30 cellular contexts compared by ENCODE assay signal in genomic region chr18:79928563-79928960, GRCh38. TPM values are rescaled to one million over a fixed set of nuclear protein-coding genes. Genes with fewer than 3 reads are reported as not detected.
A peak's percentile ranks its signal among the peaks of the same experiment; 100 is the strongest.
DNase-seq lines count a peak whose midpoint lies in the region; ATAC-seq and TF ChIP-seq lines count a peak whose summit lies in the region.
"Had no signal": no experiment of that assay in that cellular context is flagged by ENCODE, and none has a peak within 500 bp of the region (broad histone marks: within the 10 kb centered on the region; RNA-seq: fewer than 3 reads in every experiment).

No MANE protein-coding gene starts in this region.

- no TSS peak for BruUV-seq in OCI-LY7 (replicated peaks; lab: Mats Ljungman, UMichigan)

- H3K9me2 ChIP-seq in OCI-LY7 (ENCODE audit: insufficient read depth, low read length): no peaks in the 10 kb centered on the region

- no peak overlapping the region for H3K27ac ChIP-seq in ovary
- no peak overlapping the region for H3K27ac ChIP-seq in OCI-LY7 (ENCODE audit: low read depth, low read length, poor library complexity, severe bottlenecking)
- H3K27ac ChIP-seq: C4-2B, epithelial cell of prostate, hepatocyte, KMS-11, neural progenitor cell, SK-N-MC had no signal

- H3K4me3 ChIP-seq in ovary: no peak overlapping the region
- no peak overlapping the region for H3K4me3 ChIP-seq in OCI-LY7 (ENCODE audit: low read depth, low read length, poor library complexity, severe bottlenecking)
- H3K4me3 ChIP-seq: hepatocyte, MG63, neural progenitor cell, SK-N-MC had no signal

- peaks cover 13% of the 10 kb centered on the region for H3K4me1 ChIP-seq in ovary (ENCODE audit: insufficient read depth)
- no peaks in the 10 kb centered on the region for H3K4me1 ChIP-seq in OCI-LY7 (ENCODE audit: insufficient read depth, low read length, poor library complexity, severe bottlenecking)

- no peak overlapping the region for H2AFZ ChIP-seq in OCI-LY7 (ENCODE audit: low read length)
- H2AFZ ChIP-seq: hepatocyte, neural progenitor cell had no signal

- no peak for TF ChIP-seq EP300 in ovary (IDR thresholded peaks at IDR 0.05)

- intact Hi-C loops in ovary (cut with DNase I) (loop anchor here in 1 of 4 donors (10.0 kb wide), 1 partner anchor 106 kb away; the partner anchor contains the start of gene RBFA), OCI-LY7 (cut with micrococcal nuclease; ENCODE audit: unreplicated experiment) (no loop called here)

- no peaks in the 10 kb centered on the region for H3K27me3 ChIP-seq in ovary
- H3K27me3 ChIP-seq: hepatocyte, MG63, neural progenitor cell had no signal

- H3K36me3 ChIP-seq in ovary (no peaks in the 10 kb centered on the region), OCI-LY7 (ENCODE audit: insufficient read depth, low read length) (peaks cover 35% of the 10 kb centered on the region)
- H3K36me3 ChIP-seq: neural progenitor cell had no signal

- POLR2A ChIA-PET in OCI-LY7 (lab: Charles Lee): no interaction called here

- no peak overlapping the region for H3K4me2 ChIP-seq in OCI-LY7 (ENCODE audit: low read length)
- H3K4me2 ChIP-seq: hepatocyte, KMS-11, neural progenitor cell had no signal

- H4K20me1 ChIP-seq in OCI-LY7 (ENCODE audit: insufficient read depth, low read length): no peaks in the 10 kb centered on the region

- H3K4me1 Mint-ChIP-seq in type B pancreatic cell (ENCODE audit: unreplicated experiment): no peaks in the 10 kb centered on the region

- no peaks in the 10 kb centered on the region for H3K27me3 Mint-ChIP-seq in type B pancreatic cell
- H3K27me3 Mint-ChIP-seq: memory B cell, progenitor cell of endocrine pancreas had no signal

- TF ChIP-seq CTCF in ovary (IDR thresholded peaks at IDR 0.05) (no peak), type B pancreatic cell (conservative IDR thresholded peaks at IDR 0.05) (no peak), OCI-LY7 (conservative IDR thresholded peaks at IDR 0.05; ENCODE audit: low read length) (no peak)

- no peak overlapping the region for H3K4me3 Mint-ChIP-seq in type B pancreatic cell
- H3K4me3 Mint-ChIP-seq: memory B cell, neural progenitor cell had no signal

- ATAC-seq in HG03571 (IDR thresholded peaks at IDR 0.05; ENCODE audit: unreplicated experiment): no peak

- H3K36me3 Mint-ChIP-seq in type B pancreatic cell: peaks cover 49% of the 10 kb centered on the region

- CTCF ChIA-PET in OCI-LY7 (lab: Charles Lee; ENCODE audit: unreplicated experiment): no interaction called here

- H3K27ac Mint-ChIP-seq in type B pancreatic cell: no peak overlapping the region
- H3K27ac Mint-ChIP-seq: memory B cell, neural progenitor cell had no signal

- TF ChIP-seq POLR2A in ovary (IDR thresholded peaks at IDR 0.05): no peak

- 97 to 99% (median 97%) methylated on average over 9 of the region's 9 CpGs for WGBS in ovary, 3 donors

- peaks cover 13% of the 10 kb centered on the region for H3K9me3 Mint-ChIP-seq in type B pancreatic cell

- H3K9me3 ChIP-seq in ovary (no peaks in the 10 kb centered on the region), OCI-LY7 (ENCODE audit: low read length) (peaks cover 24% of the 10 kb centered on the region; the same call in 1 of the 2 replicates)

- peak; percentile 23 for DNase-seq in activated CD8-positive, alpha-beta memory T cell treated with anti-CD3 and anti-CD28 coated beads, Interleukin-2, amount 50 U/mL, for 48 hours
- DNase-seq in activated CD8-positive, alpha-beta memory T cell treated with anti-CD3 and anti-CD28 coated beads, Interleukin-2, amount 50 U/mL, for 4 hours: no peak
- DNase-seq in islet precursor cell (peak; percentile 20), ovary (peak in 4 of 5 donors; percentile 4 to 24 (median 6)), type B pancreatic cell (ENCODE audit: extremely low spot score, unreplicated experiment) (peak; percentile 56), H4 (ENCODE audit: low spot score) (no peak), OCI-LY7 (ENCODE audit: low spot score) (no peak)
- DNase-seq: activated CD4-positive, alpha-beta T cell treated with anti-CD3 and anti-CD28 coated beads, Interleukin-2, amount 50 U/mL, for 4 hours; activated CD4-positive, CD25-positive, alpha-beta regulatory T cell; activated naive CD4-positive, alpha-beta T cell treated with anti-CD3 and anti-CD28 coated beads, Interleukin-2, amount 50 U/mL, for 16 hours; amygdala; DMS79 treated with DMSO at 0.1 percent for 48 hours; effector CD8-positive, alpha-beta T cell; GDM1; MG63; NCI-H1105; NCI-H187; NCI-H2171 treated with DMSO at 0.1 percent for 48 hours; NCI-H510A; stimulated activated CD4-positive, alpha-beta T cell treated with anti-CD3 and anti-CD28 coated beads, Interleukin-4, amount 100 ng/mL, for 24 hours; T-helper 1 cell had no signal

- H3K79me2 ChIP-seq in OCI-LY7 (ENCODE audit: insufficient read depth, low read depth, low read length): 0 out of 2 replicates have a peak, but pooled peaks cover 5% of the 10 kb centered on the region

RNA-seq across cellular contexts. Expression of gene SLC66A2, which starts 22.9 kb away (rescaled TPM):
- 10 to 100 TPM; 16.3 to 31.1 (median 27.0) TPM for total RNA-seq in ovary
- polyA plus RNA-seq in ovary: 10 to 100 TPM in 1 of 2 donors, 1 to 10 TPM in 1; 2.1 to 27.8 TPM
- total RNA-seq in type B pancreatic cell (ENCODE audit: low replicate concordance): 39.3 and 39.7 TPM in 2 replicates
- 17.4 and 25.6 TPM in 2 replicates for total RNA-seq in H4 (2014; rRNA removed; shearing (Covaris generic))
- 14.5 and 16.5 TPM in 2 replicates for total RNA-seq in OCI-LY7 (2014; rRNA removed; shearing (Covaris generic))
- total RNA-seq in OCI-LY7 (2022): 15.1 and 17.9 TPM in 2 replicates

RNA-seq across cellular contexts. Expression of gene HSBP1L1, which starts 35.9 kb away (rescaled TPM):
- 10 to 100 TPM in 6 of 7 donors, 1 to 10 TPM in 1; 7.6 to 26.2 (median 12.3) TPM for total RNA-seq in ovary
- 10 to 100 TPM; 11.4 to 15.9 TPM for polyA plus RNA-seq in ovary
- 9.9 and 25.0 TPM in 2 replicates for total RNA-seq in type B pancreatic cell (ENCODE audit: low replicate concordance)
- total RNA-seq in H4 (2014; rRNA removed; shearing (Covaris generic)): 16.9 and 26.2 TPM in 2 replicates
- not detected in 2 replicates for total RNA-seq in OCI-LY7 (2014; rRNA removed; shearing (Covaris generic))
- total RNA-seq in OCI-LY7 (2022): not detected in 2 replicates

RNA-seq across cellular contexts. Expression of gene TXNL4A, which starts 59.8 kb away (rescaled TPM):
- total RNA-seq in ovary (10 to 100 TPM in 6 of 7 donors, 1 to 10 TPM in 1; 9.4 to 57.1 (median 42.3) TPM), type B pancreatic cell (ENCODE audit: low replicate concordance) (103 and 126 TPM in 2 replicates), OCI-LY7 (2022) (91.4 and 95.0 TPM in 2 replicates)
- 10 to 100 TPM; 21.5 to 47.9 TPM for polyA plus RNA-seq in ovary
- total RNA-seq in H4 (2014; rRNA removed; shearing (Covaris generic)): 144 and 146 TPM in 2 replicates
- total RNA-seq in OCI-LY7 (2014; rRNA removed; shearing (Covaris generic)): 44.7 and 45.9 TPM in 2 replicates

Comparison
In these comparisons a context has a peak if more than half of its experiments do, and no peak if none do; other contexts are left out.
1. DNase-seq: peak in activated CD8-positive, alpha-beta memory T cell treated with anti-CD3 and anti-CD28 coated beads, Interleukin-2, amount 50 U/mL, for 48 hours (single experiment), islet precursor cell (single experiment), ovary (4 of 5) and type B pancreatic cell (single experiment); none in activated CD8-positive, alpha-beta memory T cell treated with anti-CD3 and anti-CD28 coated beads, Interleukin-2, amount 50 U/mL, for 4 hours (single experiment), H4 (single experiment) and OCI-LY7 (single experiment).